14 cellular contexts compared by ENCODE assay signal in genomic region chr2:10361220-10361588, GRCh38. TPM values are rescaled to one million over a fixed set of nuclear protein-coding genes. Genes with fewer than 3 reads are reported as not detected.
A peak's percentile ranks its signal among the peaks of the same experiment; 100 is the strongest.
DNase-seq lines count a peak whose midpoint lies in the region; ATAC-seq and TF ChIP-seq lines count a peak whose summit lies in the region.
"Had no signal": no experiment of that assay in that cellular context is flagged by ENCODE, and none has a peak within 500 bp of the region (broad histone marks: within the 10 kb centered on the region; RNA-seq: fewer than 3 reads in every experiment).

No MANE protein-coding gene starts in this region.

- H3K4me3 ChIP-seq in fibroblast of the aortic adventitia (ENCODE audit: low read depth, low read length) (no peak overlapping the region), retinal pigment epithelial cell (ENCODE audit: low read length) (no peak overlapping the region)
- H3K4me3 ChIP-seq: cardiac muscle cell had no signal

- TF ChIP-seq CTCF in RWPE1 (conservative IDR thresholded peaks at IDR 0.05; ENCODE audit: low read depth) (no peak), fibroblast of the aortic adventitia (IDR thresholded peaks at IDR 0.05; ENCODE audit: insufficient read depth, low read length) (no peak), retinal pigment epithelial cell (conservative IDR thresholded peaks at IDR 0.05; ENCODE audit: low read depth, low read length) (no peak)

- peak; percentile 9 for DNase-seq in NCI-H1105 treated with DMSO at 0.1 percent for 48 hours (lab: John Stamatoyannopoulos, UW)
- no peak for DNase-seq in NCI-H1105 (lab: John Stamatoyannopoulos, UW)
- DNase-seq in RWPE1 (ENCODE audit: low spot score), result no peak
- peak; percentile 53 for DNase-seq in fibroblast of the aortic adventitia (ENCODE audit: low read depth)
- peak; percentile 61 for DNase-seq in retinal pigment epithelial cell (ENCODE audit: low read depth)
- no peak for DNase-seq in HT-29 (ENCODE audit: low spot score)
- DNase-seq: 8988T, activated gamma-delta T cell treated with Interleukin-2 at 50 U/mL for 16 hours, NCI-H1092, nephron progenitor cell had no signal

- ATAC-seq in GM19395 (IDR thresholded peaks at IDR 0.05; ENCODE audit: unreplicated experiment) (no peak), HG03025 (IDR thresholded peaks at IDR 0.05; ENCODE audit: low FRiP score, unreplicated experiment) (no peak)
- ATAC-seq: HepG2 had no signal

- POLR2A ChIA-PET in RWPE1 (lab: Yijun Ruan, JAX; ENCODE audit: low non-redundant PET), result no interaction called here

- CTCF ChIA-PET in RWPE1 (lab: Yijun Ruan, JAX), result no interaction called here

- peak overlapping the region; percentile 23 for H3K27ac ChIP-seq in RWPE1
- H3K27ac ChIP-seq: cardiac muscle cell had no signal

RNA-seq across cellular contexts. Expression of gene HPCAL1, which starts 58.5 kb away (rescaled TPM):
- total RNA-seq in fibroblast of the aortic adventitia (ENCODE audit: low replicate concordance), result 6.5 and 34.4 TPM in 2 replicates
- 151 and 164 TPM in 2 replicates for total RNA-seq in HT-29 (2014; rRNA removed; shearing (Covaris generic))

Comparison
In these comparisons a context has a peak if more than half of its experiments do, and no peak if none do; other contexts are left out.
1. DNase-seq: peak in NCI-H1105 treated with DMSO at 0.1 percent for 48 hours (single experiment), fibroblast of the aortic adventitia (single experiment) and retinal pigment epithelial cell (single experiment); none in NCI-H1105 (single experiment), RWPE1 (single experiment) and HT-29 (single experiment).